In genomic region chr5:43096916-43097315, GRCh38 we compare ENCODE assay signal across 15 cellular contexts. TPM values are rescaled to one million over a fixed set of nuclear protein-coding genes. Genes with fewer than 3 reads are reported as not detected.
DNase-seq lines count a peak whose midpoint lies in the region; ATAC-seq and FAIRE-seq lines count a peak whose summit lies in the region.
"Had no signal": no experiment of that assay in that cellular context is flagged by ENCODE, and none has a peak within 500 bp of the region (broad histone marks: within the 10 kb centered on the region; RNA-seq: fewer than 3 reads in every experiment).

No MANE protein-coding gene starts in this region.

- H3K9me3 ChIP-seq in GM23248 (ENCODE audit: low read depth): no peaks in the 10 kb centered on the region
- no peaks in the 10 kb centered on the region for H3K9me3 ChIP-seq in adipocyte (ENCODE audit: control insufficient read depth, low read length)

- H2AFZ ChIP-seq in GM23248: no peak overlapping the region

- POLR2A ChIA-PET in naive thymus-derived CD8-positive, alpha-beta T cell (lab: Charles Lee): no interaction called here

- H3K27ac ChIP-seq in GM23248: no peak overlapping the region

- H3K4me3 ChIP-seq in GM23248 (no peak overlapping the region), adipocyte (ENCODE audit: low read length) (no peak overlapping the region)

- H3K9me3 Mint-ChIP-seq in naive thymus-derived CD8-positive, alpha-beta T cell: no peaks in the 10 kb centered on the region
- H3K9me3 Mint-ChIP-seq: IgD-negative memory B cell had no signal

- DNase-seq in AG20443 (ENCODE audit: low spot score) (peak; percentile 53), GM23248 (peak; percentile 50), adipocyte (ENCODE audit: low read depth) (peak; percentile 15), GM19239 (ENCODE audit: insufficient read length, low spot score) (no peak)
- no peak for DNase-seq in activated CD4-positive, CD25-positive, alpha-beta regulatory T cell (lab: John Stamatoyannopoulos, UW)
- no peak for DNase-seq in naive thymus-derived CD8-positive, alpha-beta T cell
- DNase-seq: ACHN, Calu3, DMS 273 treated with DMSO at 0.1 percent for 48 hours, KG1 had no signal

- no peaks in the 10 kb centered on the region for H3F3A ChIP-seq in GM23248 (ENCODE audit: insufficient read depth)

- H3K27me3 ChIP-seq in GM23248 (replicated peaks; ENCODE audit: insufficient read depth) (no peaks in the 10 kb centered on the region), adipocyte (replicated peaks; ENCODE audit: control insufficient read depth, insufficient read depth, low read length) (no peaks in the 10 kb centered on the region)

- peak overlapping the region in 4 of 10 donors; percentile 3 to 72 (median 42) for H3K27ac Mint-ChIP-seq in naive thymus-derived CD8-positive, alpha-beta T cell
- H3K27ac Mint-ChIP-seq: CD14-positive monocyte, IgD-negative memory B cell had no signal

- H3K79me2 ChIP-seq in GM23248 (ENCODE audit: insufficient read depth): no peaks in the 10 kb centered on the region

- FAIRE-seq in GM19239 (lab: Jason Lieb, UNC): no peak
- FAIRE-seq: GM12892 had no signal

- no peaks in the 10 kb centered on the region for H3K27me3 Mint-ChIP-seq in naive thymus-derived CD8-positive, alpha-beta T cell
- H3K27me3 Mint-ChIP-seq: IgD-negative memory B cell had no signal

- WGBS in GM23248 (ENCODE audit: low coverage in 1 of 2, low lambda C conversion rate in 2 of 2, missing lambda C conversion rate in 2 of 2), 2 experiments: 48 to 53% methylated on average over 2 of the region's 2 CpGs

- ATAC-seq in GM18870 (IDR thresholded peaks at IDR 0.05; ENCODE audit: unreplicated experiment): no peak
- no peak for ATAC-seq in naive thymus-derived CD8-positive, alpha-beta T cell
- ATAC-seq: HCT116 had no signal

- H3K4me2 ChIP-seq in GM23248 (ENCODE audit: unreplicated experiment): peak overlapping the region; percentile 11

- no peak overlapping the region for H3K4me3 Mint-ChIP-seq in naive thymus-derived CD8-positive, alpha-beta T cell
- H3K4me3 Mint-ChIP-seq: CD14-positive monocyte, IgD-negative memory B cell had no signal

- H3K9ac ChIP-seq in GM23248 (no peak overlapping the region), adipocyte (ENCODE audit: low read length) (no peak overlapping the region)

- H3K9me2 ChIP-seq in GM23248 (ENCODE audit: insufficient read depth): no peaks in the 10 kb centered on the region

- in situ Hi-C loops in GM23248 (cut with MboI): no loop called here

- H3K36me3 Mint-ChIP-seq in naive thymus-derived CD8-positive, alpha-beta T cell: peaks cover 4 to 8% (median 6%) of the 10 kb centered on the region in 3 donors

- no peaks in the 10 kb centered on the region for H4K20me1 ChIP-seq in GM23248 (ENCODE audit: insufficient read depth)

- H3K4me1 ChIP-seq in GM23248 (ENCODE audit: insufficient read depth) (peaks cover 7% of the 10 kb centered on the region; the same call in 1 of the 2 replicates), adipocyte (ENCODE audit: control insufficient read depth, insufficient read depth, low read length) (peaks cover 6% of the 10 kb centered on the region)

- peaks cover 9 to 14% (median 11%) of the 10 kb centered on the region in 4 donors for H3K4me1 Mint-ChIP-seq in naive thymus-derived CD8-positive, alpha-beta T cell
- H3K4me1 Mint-ChIP-seq: CD14-positive monocyte, IgD-negative memory B cell had no signal

- H3K36me3 ChIP-seq in GM23248 (ENCODE audit: low read depth) (no peaks in the 10 kb centered on the region; the same call in 1 of the 2 replicates), adipocyte (ENCODE audit: control insufficient read depth, insufficient read depth, low read length, severe bottlenecking) (peaks cover 3% of the 10 kb centered on the region)

RNA-seq across cellular contexts. Expression of gene ZNF131, which starts 23.8 kb away (rescaled TPM):
- total RNA-seq in GM23248 (2014; rRNA removed; shearing (Covaris generic)): 26.2 and 34.0 TPM in 2 replicates
- polyA plus RNA-seq in GM23248 (2016; fragmentation: Nextera tagmentation; extraction: Ambion mirVana): 25.3 and 25.9 TPM in 2 replicates
- total RNA-seq in naive thymus-derived CD8-positive, alpha-beta T cell: 10 to 100 TPM; 88.1 to 90.4 TPM
- polyA plus RNA-seq in naive thymus-derived CD8-positive, alpha-beta T cell: 10 to 100 TPM; 51.8 to 57.1 (median 55.5) TPM

RNA-seq across cellular contexts. Expression of gene ANXA2R, which starts 56.8 kb away (rescaled TPM):
- 0.13 and 1.2 TPM in 2 replicates for total RNA-seq in GM23248 (2014; rRNA removed; shearing (Covaris generic))
- 0.35 and 0.56 TPM in 2 replicates for polyA plus RNA-seq in GM23248 (2016; fragmentation: Nextera tagmentation; extraction: Ambion mirVana)
- total RNA-seq in naive thymus-derived CD8-positive, alpha-beta T cell: 10 to 100 TPM; 65.9 to 72.7 TPM
- 10 to 100 TPM; 51.5 to 69.8 (median 54.8) TPM for polyA plus RNA-seq in naive thymus-derived CD8-positive, alpha-beta T cell

Comparison
In these comparisons a context has a peak if more than half of its experiments do, and no peak if none do; other contexts are left out.
1. DNase-seq: peak in AG20443 (single experiment), GM23248 (single experiment) and adipocyte (single experiment); none in activated CD4-positive, CD25-positive, alpha-beta regulatory T cell (0 of 4), naive thymus-derived CD8-positive, alpha-beta T cell (0 of 10) and GM19239 (single experiment).
2. RNA of gene ANXA2R, which starts 56.8 kb away (total RNA-seq): 65.9 to 72.7 TPM in naive thymus-derived CD8-positive, alpha-beta T cell; 0.13 to 1.2 TPM in GM23248; every median in the first group is over 10 times any median in the second.